1 cellular context compared by ENCODE assay signal in the genomic region with DNA sequence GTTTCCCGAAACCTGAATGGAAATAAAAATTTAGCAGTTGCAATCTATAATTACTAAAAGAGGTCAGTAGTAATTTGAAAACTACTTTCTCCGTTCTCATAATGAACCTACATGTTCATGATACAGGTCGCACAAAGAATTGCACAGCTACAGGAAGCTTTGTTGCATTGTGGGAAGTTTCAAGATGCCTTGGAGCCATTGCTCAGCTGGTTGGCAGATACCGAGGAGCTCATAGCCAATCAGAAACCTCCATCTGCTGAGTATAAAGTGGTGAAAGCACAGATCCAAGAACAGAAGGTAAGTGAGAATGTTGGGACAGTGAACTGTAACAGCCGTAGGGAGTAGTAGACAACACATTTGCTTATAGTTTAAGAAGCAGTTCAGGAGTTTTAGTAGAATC.
TF ChIP-seq lines count a peak whose summit lies in the region.

No MANE protein-coding gene starts in this region.

TF ChIP-seq in HCT116, 20 proteins besides CTCF, POLR2A, EP300 and RAD21:
- TF ChIP-seq, protein P1, sequence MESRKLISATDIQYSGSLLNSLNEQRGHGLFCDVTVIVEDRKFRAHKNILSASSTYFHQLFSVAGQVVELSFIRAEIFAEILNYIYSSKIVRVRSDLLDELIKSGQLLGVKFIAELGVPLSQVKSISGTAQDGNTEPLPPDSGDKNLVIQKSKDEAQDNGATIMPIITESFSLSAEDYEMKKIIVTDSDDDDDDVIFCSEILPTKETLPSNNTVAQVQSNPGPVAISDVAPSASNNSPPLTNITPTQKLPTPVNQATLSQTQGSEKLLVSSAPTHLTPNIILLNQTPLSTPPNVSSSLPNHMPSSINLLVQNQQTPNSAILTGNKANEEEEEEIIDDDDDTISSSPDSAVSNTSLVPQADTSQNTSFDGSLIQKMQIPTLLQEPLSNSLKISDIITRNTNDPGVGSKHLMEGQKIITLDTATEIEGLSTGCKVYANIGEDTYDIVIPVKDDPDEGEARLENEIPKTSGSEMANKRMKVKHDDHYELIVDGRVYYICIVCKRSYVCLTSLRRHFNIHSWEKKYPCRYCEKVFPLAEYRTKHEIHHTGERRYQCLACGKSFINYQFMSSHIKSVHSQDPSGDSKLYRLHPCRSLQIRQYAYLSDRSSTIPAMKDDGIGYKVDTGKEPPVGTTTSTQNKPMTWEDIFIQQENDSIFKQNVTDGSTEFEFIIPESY (IDR thresholded peaks at IDR 0.05; ENCODE audit: extremely low read depth, insufficient replicate concordance, low read length): no peak
- no peak for TF ChIP-seq JUND (IDR thresholded peaks at IDR 0.05)
- TF ChIP-seq POLR2AphosphoS5 (IDR thresholded peaks at IDR 0.05; ENCODE audit: low read depth, low read length): no peak
- no peak for TF ChIP-seq SRF (IDR thresholded peaks at IDR 0.05; ENCODE audit: low read depth)
- no peak for TF ChIP-seq SIN3A (IDR thresholded peaks at IDR 0.05; ENCODE audit: low read depth)
- TF ChIP-seq CBX3 (IDR thresholded peaks at IDR 0.05; ENCODE audit: low read depth): no peak
- TF ChIP-seq ELF1 (IDR thresholded peaks at IDR 0.05; ENCODE audit: borderline replicate concordance, low read depth): no peak
- TF ChIP-seq FOSL1 (IDR thresholded peaks at IDR 0.05; ENCODE audit: low read depth): no peak
- TF ChIP-seq SP1 (IDR thresholded peaks at IDR 0.05; ENCODE audit: low read depth): no peak
